Comparison of ENCODE assay signal across 25 cellular contexts in the genomic region with DNA sequence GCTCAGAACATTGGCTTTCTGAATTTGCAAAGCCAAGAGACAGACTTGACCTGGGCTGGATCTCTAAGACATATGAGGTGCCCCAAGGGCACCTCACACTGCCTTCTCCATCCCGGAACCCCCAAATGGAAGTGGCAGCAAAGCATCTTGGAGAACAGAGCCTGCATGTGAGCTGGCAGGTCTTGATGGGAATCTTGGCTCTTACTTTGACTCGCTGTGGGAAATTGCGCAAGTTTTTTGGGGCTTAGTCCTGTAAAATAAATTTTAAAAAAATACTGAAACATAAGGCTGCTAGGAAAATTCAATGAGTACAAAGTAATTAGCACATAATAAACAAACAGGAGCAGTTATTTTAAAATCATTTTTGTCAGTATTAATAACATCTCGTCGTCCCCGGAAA.
"Had no signal": no experiment of that assay in that cellular context is flagged by ENCODE, and none has a peak within 500 bp of the region (broad histone marks: within the 10 kb centered on the region; RNA-seq: fewer than 3 reads in every experiment).

No MANE protein-coding gene starts in this region.

- H3K27me3 ChIP-seq: esophagus squamous epithelium, gastrocnemius medialis, neutrophil, ovary, thyroid gland had no signal

- H3K36me3 ChIP-seq: esophagus squamous epithelium, gastrocnemius medialis, neutrophil, ovary, prostate gland, thyroid gland had no signal

- H3K9me3 ChIP-seq: esophagus squamous epithelium, gastrocnemius medialis, neutrophil, ovary, prostate gland, thyroid gland had no signal

- H3K27ac ChIP-seq: esophagus squamous epithelium, gastrocnemius medialis, neutrophil, ovary, prostate gland, thyroid gland had no signal

- H3K4me3 ChIP-seq: esophagus squamous epithelium, gastrocnemius medialis, ovary, prostate gland, thyroid gland had no signal

- H3K4me1 ChIP-seq: esophagus squamous epithelium, gastrocnemius medialis, prostate gland, thyroid gland had no signal

- DNase-seq: activated CD4-positive, alpha-beta memory T cell treated with anti-CD3 and anti-CD28 coated beads for 36 hours; activated CD4-positive, alpha-beta T cell treated with anti-CD3 and anti-CD28 coated beads for 48 hours; activated CD4-positive, CD25-positive, alpha-beta regulatory T cell; activated effector memory CD4-positive, alpha-beta T cell treated with Interleukin-2 at 50 U/mL for 16 hours; activated naive CD4-positive, alpha-beta T cell treated with anti-CD3 and anti-CD28 coated beads for 36 hours; activated naive CD8-positive, alpha-beta T cell treated with anti-CD3 and anti-CD28 coated beads, Interleukin-2, amount 10 ng/mL, durations not matched to agents 7 days and 5 days; activated T-cell treated with anti-CD3 and anti-CD28 coated beads, Interleukin-2, amount 50 U/mL, for 72 hours; amygdala; cerebellar nuclear complex; cortex of kidney; endodermal cell; esophagus squamous epithelium; gastrocnemius medialis; hippocampal formation; left ventricle myocardium superior; midbrain; ovary; stimulated activated CD4-positive, alpha-beta T cell treated with anti-CD3 and anti-CD28 coated beads, Interleukin-12 subunit alpha, Interleukin-12 subunit beta, amount 100 ng/mL, for 4 hours; stimulated activated CD4-positive, alpha-beta T cell treated with anti-CD3 and anti-CD28 coated beads, Interleukin-4, amount 100 ng/mL, for 4 hours; stimulated activated naive CD8-positive, alpha-beta T cell treated with anti-CD3 and anti-CD28 coated beads, Interleukin-15, Interleukin-2, amounts not matched to agents 100 U/mL and 50 U/mL, for 24 hours; substantia nigra; T-helper 17 cell; thyroid gland had no signal
